ENCODE assay signal across 10 cellular contexts in the genomic region with DNA sequence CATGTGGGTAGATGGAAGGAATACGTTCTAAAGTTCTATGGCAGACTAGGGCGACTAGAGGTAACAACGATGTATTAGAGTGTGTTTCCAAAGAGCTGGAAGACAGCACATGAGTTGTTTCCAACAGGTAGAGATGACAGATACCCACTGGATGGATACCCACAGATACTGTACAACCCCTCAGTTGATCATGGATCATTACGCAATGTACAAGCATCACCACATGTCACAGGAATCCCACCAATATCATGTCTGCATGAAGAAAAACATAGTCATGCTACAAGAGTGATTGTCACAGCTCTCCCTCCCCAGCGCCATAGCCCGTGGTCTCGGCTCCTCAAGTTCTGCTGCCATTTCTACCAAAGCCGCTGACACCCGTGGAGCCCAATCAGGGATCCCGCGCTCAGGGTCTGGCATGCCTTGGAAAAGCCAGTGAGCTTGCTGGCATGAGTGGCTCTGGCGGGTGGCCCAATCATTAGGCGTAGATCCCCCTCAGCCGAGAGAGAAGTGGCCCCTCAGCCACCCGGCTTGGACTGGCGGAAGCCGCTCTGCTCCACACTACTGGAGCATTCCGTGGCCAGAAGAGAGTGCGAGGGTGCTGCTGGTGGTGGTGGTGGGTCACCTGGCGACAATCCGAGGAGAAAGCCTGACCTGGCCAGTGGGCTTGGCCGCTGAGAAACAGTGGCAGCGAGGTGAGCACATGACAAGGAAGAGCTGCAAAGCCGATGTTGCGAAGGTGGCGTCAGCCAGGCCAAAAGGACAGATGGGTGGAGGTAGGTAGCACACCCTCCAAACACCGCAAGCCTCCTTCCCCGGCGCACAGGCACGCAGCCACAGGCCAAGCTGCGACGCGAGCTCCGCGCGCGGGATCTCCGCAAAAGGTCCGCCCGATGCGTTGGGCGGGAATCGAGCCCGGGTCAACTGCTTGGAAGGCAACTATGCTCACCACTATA.
DNase-seq lines count a peak whose midpoint lies in the region; FAIRE-seq and TF ChIP-seq lines count a peak whose summit lies in the region.
"Had no signal": no experiment of that assay in that cellular context is flagged by ENCODE, and none has a peak within 500 bp of the region (broad histone marks: within the 10 kb centered on the region; RNA-seq: fewer than 3 reads in every experiment).

No MANE protein-coding gene starts in this region.

- H3K4me3 ChIP-seq in small intestine (ENCODE audit: low read depth in 1 of 2, low read length in 2 of 2), result peak overlapping the region in 1 of 2 donors; percentile 69

- H3K36me3 Mint-ChIP-seq in activated CD4-positive, alpha-beta memory T cell treated with anti-CD3 and anti-CD28 coated beads, Interleukin-2, amount 10 ng/mL, durations not matched to agents 7 days and 5 days (ENCODE audit: low read depth), result peaks cover 13% of the 10 kb centered on the region
- peaks cover 11% of the 10 kb centered on the region for H3K36me3 Mint-ChIP-seq in glutamatergic neuron (ENCODE audit: unreplicated experiment)

- no peaks in the 10 kb centered on the region for H3K36me3 ChIP-seq in small intestine (ENCODE audit: control insufficient read depth in 2 of 2, insufficient read depth in 2 of 2, low read length in 2 of 2)

- peak overlapping the region; percentile 61 for H3K27ac Mint-ChIP-seq in activated CD4-positive, alpha-beta memory T cell treated with anti-CD3 and anti-CD28 coated beads, Interleukin-2, amount 10 ng/mL, durations not matched to agents 7 days and 5 days
- H3K27ac Mint-ChIP-seq in glutamatergic neuron (ENCODE audit: unreplicated experiment), result peak overlapping the region; percentile 52
- H3K27ac Mint-ChIP-seq: dendritic cell treated with granulocyte-macrophage colony-stimulating factor and Interleukin-4, amounts not matched to agents 40 ng/mL and 50 ng/mL, for 4 days had no signal

- FAIRE-seq in small intestine (lab: Jason Lieb, UNC), result no peak
- FAIRE-seq: G401.6 had no signal

- no peaks in the 10 kb centered on the region for H3K9me3 ChIP-seq in small intestine (ENCODE audit: control insufficient read depth, low read depth)

- no peaks in the 10 kb centered on the region for H3K4me1 ChIP-seq in small intestine (ENCODE audit: control insufficient read depth in 2 of 2, insufficient read depth in 1 of 2, low read depth in 1 of 2, low read length in 1 of 2)

- WGBS in small intestine, 3 donors, result 19 to 33% (median 29%) methylated on average over 42 to 44 of the region's 44 CpGs

- no peak for TF ChIP-seq CTCF in glutamatergic neuron (IDR thresholded peaks at IDR 0.05; ENCODE audit: partially characterized antibody, unreplicated experiment)

- peaks cover 0 to 21% of the 10 kb centered on the region in 2 donors for H3K27me3 ChIP-seq in small intestine (ENCODE audit: control insufficient read depth in 2 of 2, insufficient read depth in 2 of 2, low read length in 2 of 2)

- peaks cover 18% of the 10 kb centered on the region for H3K4me1 Mint-ChIP-seq in activated CD4-positive, alpha-beta memory T cell treated with anti-CD3 and anti-CD28 coated beads, Interleukin-2, amount 10 ng/mL, durations not matched to agents 7 days and 5 days
- no peaks in the 10 kb centered on the region for H3K4me1 Mint-ChIP-seq in glutamatergic neuron (ENCODE audit: low read depth, unreplicated experiment)

- H3K27ac ChIP-seq in small intestine (ENCODE audit: low read depth in 1 of 2, low read length in 1 of 2), result no peak overlapping the region

- peak; percentile 34 for DNase-seq in activated T-cell treated with anti-CD3 and anti-CD28 coated beads for 24 hours (ENCODE audit: low read depth)
- no peak for DNase-seq in activated T-cell treated with anti-CD3 and anti-CD28 coated beads for 4 hours
- DNase-seq in activated CD4-positive, alpha-beta memory T cell treated with anti-CD3 and anti-CD28 coated beads, Interleukin-2, amount 10 ng/mL, durations not matched to agents 7 days and 5 days, result peak; percentile 40
- DNase-seq in glutamatergic neuron, result peak; percentile 38
- DNase-seq in small intestine, result peak; percentile 13
- DNase-seq in NK-92 treated with Interleukin-12 subunit alpha and Interleukin-12 subunit beta, amount 100 ng/mL, for 24 hours (lab: John Stamatoyannopoulos, UW), result no peak
- no peak for DNase-seq in NK-92 (lab: John Stamatoyannopoulos, UW; ENCODE audit: unreplicated experiment)
- DNase-seq in hepatic stellate cell (ENCODE audit: low spot score), result no peak

- CTCF ChIA-PET in activated CD4-positive, alpha-beta memory T cell treated with anti-CD3 and anti-CD28 coated beads, Interleukin-2, amount 10 ng/mL, durations not matched to agents 7 days and 5 days (lab: Charles Lee), result interaction anchor here (0.6 to 2.3 kb wide), 5 partner anchors 19 to 237 kb away, joined by 3 to 10 read pairs (median 3); partner anchors contain the start of gene NDUFS2

- H3K27me3 Mint-ChIP-seq in activated CD4-positive, alpha-beta memory T cell treated with anti-CD3 and anti-CD28 coated beads, Interleukin-2, amount 10 ng/mL, durations not matched to agents 7 days and 5 days, result peaks cover 25% of the 10 kb centered on the region
- peaks cover 17% of the 10 kb centered on the region for H3K27me3 Mint-ChIP-seq in glutamatergic neuron (ENCODE audit: unreplicated experiment)

- H3K9me3 Mint-ChIP-seq in activated CD4-positive, alpha-beta memory T cell treated with anti-CD3 and anti-CD28 coated beads, Interleukin-2, amount 10 ng/mL, durations not matched to agents 7 days and 5 days, result peaks cover 2% of the 10 kb centered on the region
- H3K9me3 Mint-ChIP-seq in glutamatergic neuron (ENCODE audit: unreplicated experiment), result peaks cover 11% of the 10 kb centered on the region
- H3K9me3 Mint-ChIP-seq: dendritic cell treated with granulocyte-macrophage colony-stimulating factor and Interleukin-4, amounts not matched to agents 40 ng/mL and 50 ng/mL, for 4 days had no signal

- H3K4me3 Mint-ChIP-seq in activated CD4-positive, alpha-beta memory T cell treated with anti-CD3 and anti-CD28 coated beads, Interleukin-2, amount 10 ng/mL, durations not matched to agents 7 days and 5 days, result peak overlapping the region; percentile 74
- H3K4me3 Mint-ChIP-seq in glutamatergic neuron (ENCODE audit: unreplicated experiment), result peak overlapping the region; percentile 76

- POLR2A ChIA-PET in activated CD4-positive, alpha-beta memory T cell treated with anti-CD3 and anti-CD28 coated beads, Interleukin-2, amount 10 ng/mL, durations not matched to agents 7 days and 5 days (lab: Charles Lee), result interaction anchor here (0.7 to 1.9 kb wide), 8 partner anchors 9 to 327 kb away, joined by 3 to 15 read pairs (median 4); partner anchors contain the start of gene ATF6

Comparison
In these comparisons a context has a peak if more than half of its experiments do, and no peak if none do; other contexts are left out.
1. DNase-seq: peak in activated T-cell treated with anti-CD3 and anti-CD28 coated beads for 24 hours (single experiment), activated CD4-positive, alpha-beta memory T cell treated with anti-CD3 and anti-CD28 coated beads, Interleukin-2, amount 10 ng/mL, durations not matched to agents 7 days and 5 days (single experiment), glutamatergic neuron (single experiment) and small intestine (single experiment); none in activated T-cell treated with anti-CD3 and anti-CD28 coated beads for 4 hours (single experiment), NK-92 treated with Interleukin-12 subunit alpha and Interleukin-12 subunit beta, amount 100 ng/mL, for 24 hours (single experiment), NK-92 (single experiment) and hepatic stellate cell (single experiment).